19 cellular contexts compared by ENCODE assay signal in the genomic region with DNA sequence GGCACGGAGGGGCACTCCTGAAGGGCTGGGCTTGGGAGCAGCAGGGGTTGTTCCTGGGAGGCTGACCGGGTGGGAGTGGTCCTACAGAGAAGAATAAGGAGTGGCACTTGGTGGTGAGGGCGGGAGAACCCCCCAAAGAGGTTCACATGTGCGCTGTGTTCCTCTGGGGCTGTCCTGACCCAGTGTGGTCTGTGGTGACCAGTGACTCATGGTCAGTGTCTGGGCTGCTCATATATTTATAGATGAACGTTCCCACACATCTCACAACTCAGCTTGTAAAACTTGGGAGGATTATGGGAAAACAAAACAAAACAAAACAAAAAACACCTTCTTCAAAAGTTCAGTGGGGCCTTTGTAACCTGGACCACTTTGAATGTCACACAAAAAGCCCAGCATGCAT. TPM values are rescaled to one million over a fixed set of nuclear protein-coding genes. Genes with fewer than 3 reads are reported as not detected.
DNase-seq lines count a peak whose midpoint lies in the region; ATAC-seq and TF ChIP-seq lines count a peak whose summit lies in the region.
"Had no signal": no experiment of that assay in that cellular context is flagged by ENCODE, and none has a peak within 500 bp of the region (broad histone marks: within the 10 kb centered on the region; RNA-seq: fewer than 3 reads in every experiment).

No MANE protein-coding gene starts in this region.

- no peaks in the 10 kb centered on the region for H3F3A ChIP-seq in neural progenitor cell (ENCODE audit: low read depth)

- H3K4me3 Mint-ChIP-seq in chondrocyte (ENCODE audit: unreplicated experiment) (no peak overlapping the region), neural progenitor cell (no peak overlapping the region)
- H3K4me3 Mint-ChIP-seq: CD4-positive, CD25-positive, alpha-beta regulatory T cell; naive thymus-derived CD4-positive, alpha-beta T cell had no signal

- no peaks in the 10 kb centered on the region for H3K9me3 ChIP-seq in osteoblast (ENCODE audit: low read depth, low read length)
- H3K9me3 ChIP-seq in neural progenitor cell (ENCODE audit: low read depth): no peaks in the 10 kb centered on the region
- H3K9me3 ChIP-seq: left ventricle myocardium inferior, thyroid gland had no signal

- H3K27me3 ChIP-seq in osteoblast (ENCODE audit: insufficient read depth, low read length) (no peaks in the 10 kb centered on the region), neural progenitor cell (no peaks in the 10 kb centered on the region)
- H3K27me3 ChIP-seq: thyroid gland had no signal

- H3K4me1 ChIP-seq in osteoblast (ENCODE audit: insufficient read depth, low read length) (peaks cover 16% of the 10 kb centered on the region), neural progenitor cell (no peaks in the 10 kb centered on the region)
- H3K4me1 ChIP-seq: left ventricle myocardium inferior, thyroid gland had no signal

- no peak for TF ChIP-seq CTCF in chondrocyte (IDR thresholded peaks at IDR 0.05)
- no peak for TF ChIP-seq CTCF in osteoblast (IDR thresholded peaks at IDR 0.05; ENCODE audit: extremely low read depth, low read depth, low read length)
- TF ChIP-seq CTCF in neural progenitor cell (IDR thresholded peaks at IDR 0.05): no peak

- H4K20me1 ChIP-seq in osteoblast (ENCODE audit: insufficient read depth, low read length) (no peaks in the 10 kb centered on the region), neural progenitor cell (ENCODE audit: low read depth) (no peaks in the 10 kb centered on the region)

- peak; percentile 62 for DNase-seq in Daoy (ENCODE audit: low read depth)
- DNase-seq in LHCN-M2 (ENCODE audit: low read depth): peak; percentile 54
- no peak for DNase-seq in chondrocyte (ENCODE audit: low spot score)
- peak; percentile 93 for DNase-seq in osteoblast (ENCODE audit: insufficient read length, low spot score, missing footprints)
- no peak for DNase-seq in activated CD4-positive, alpha-beta T cell treated with anti-CD3 and anti-CD28 coated beads, Interleukin-2, amount 50 U/mL, for 48 hours
- DNase-seq in SKM-1 (lab: John Stamatoyannopoulos, UW; ENCODE audit: unreplicated experiment): no peak
- DNase-seq in neural progenitor cell (ENCODE audit: low spot score): no peak
- DNase-seq: activated naive CD4-positive, alpha-beta T cell treated with anti-CD3 and anti-CD28 coated beads, Interleukin-2, amount 50 U/mL, for 16 hours; CD4-positive, CD25-positive, alpha-beta regulatory T cell; hypothalamus; left ventricle myocardium inferior; naive thymus-derived CD4-positive, alpha-beta T cell; NCI-H1417; stimulated activated CD4-positive, alpha-beta T cell treated with anti-CD3 and anti-CD28 coated beads, Interleukin-1b, Interleukin-23, amount 100 ng/mL, for 48 hours; SW 1271; thyroid gland had no signal

- no peak overlapping the region for H3K27ac ChIP-seq in osteoblast (ENCODE audit: low read depth, low read length)
- no peak overlapping the region for H3K27ac ChIP-seq in neural progenitor cell
- H3K27ac ChIP-seq: left ventricle myocardium inferior, thyroid gland had no signal

- H3K4me2 ChIP-seq in osteoblast (ENCODE audit: insufficient read depth, low read length) (peak overlapping the region; percentile 17), neural progenitor cell (no peak overlapping the region)

- no peak for ATAC-seq in GM19324 (IDR thresholded peaks at IDR 0.05; ENCODE audit: low FRiP score, unreplicated experiment)
- ATAC-seq: naive thymus-derived CD4-positive, alpha-beta T cell had no signal

- H3K36me3 Mint-ChIP-seq in chondrocyte (ENCODE audit: low read depth): no peaks in the 10 kb centered on the region
- H3K36me3 Mint-ChIP-seq in neural progenitor cell: no peaks in the 10 kb centered on the region
- H3K36me3 Mint-ChIP-seq: CD4-positive, CD25-positive, alpha-beta regulatory T cell; IgD-negative memory B cell had no signal

- H3K27me3 Mint-ChIP-seq in chondrocyte (ENCODE audit: low read depth) (no peaks in the 10 kb centered on the region), neural progenitor cell (ENCODE audit: insufficient read depth, low read depth) (peaks cover 12% of the 10 kb centered on the region)
- H3K27me3 Mint-ChIP-seq: IgD-negative memory B cell had no signal

- H3K9ac ChIP-seq in neural progenitor cell: no peak overlapping the region

- H3K9me3 Mint-ChIP-seq in chondrocyte (ENCODE audit: low read depth) (peaks cover 6% of the 10 kb centered on the region), neural progenitor cell (peaks cover 4% of the 10 kb centered on the region)
- H3K9me3 Mint-ChIP-seq: CD4-positive, CD25-positive, alpha-beta regulatory T cell had no signal

- no peaks in the 10 kb centered on the region for H3K79me2 ChIP-seq in osteoblast (ENCODE audit: insufficient read depth, low read length)
- no peaks in the 10 kb centered on the region for H3K79me2 ChIP-seq in neural progenitor cell (ENCODE audit: low read depth)

- peak overlapping the region; percentile 61 for H3K27ac Mint-ChIP-seq in chondrocyte (ENCODE audit: unreplicated experiment)
- no peak overlapping the region for H3K27ac Mint-ChIP-seq in neural progenitor cell
- H3K27ac Mint-ChIP-seq: CD4-positive, CD25-positive, alpha-beta regulatory T cell; naive thymus-derived CD4-positive, alpha-beta T cell had no signal

- H3K4me1 Mint-ChIP-seq in chondrocyte (ENCODE audit: low read depth) (peaks cover 21% of the 10 kb centered on the region), neural progenitor cell (peaks cover 4% of the 10 kb centered on the region)
- H3K4me1 Mint-ChIP-seq: CD4-positive, CD25-positive, alpha-beta regulatory T cell had no signal

- no peak overlapping the region for H3K4me3 ChIP-seq in osteoblast (ENCODE audit: insufficient read depth, low read length)
- H3K4me3 ChIP-seq in neural progenitor cell: no peak overlapping the region
- H3K4me3 ChIP-seq: left ventricle myocardium inferior, thyroid gland had no signal

- no peaks in the 10 kb centered on the region for H3K36me3 ChIP-seq in osteoblast (ENCODE audit: insufficient read depth, low read length)
- no peaks in the 10 kb centered on the region for H3K36me3 ChIP-seq in neural progenitor cell
- H3K36me3 ChIP-seq: left ventricle myocardium inferior, thyroid gland had no signal

- H2AFZ ChIP-seq in osteoblast (ENCODE audit: low read length): no peak overlapping the region
- H2AFZ ChIP-seq in neural progenitor cell (replicated peaks): no peak overlapping the region

RNA-seq across cellular contexts. Expression of gene TRPM1, which starts 10.0 kb away (rescaled TPM):
- not detected in 2 replicates for total RNA-seq in Daoy (2014; rRNA removed; shearing (Covaris generic))
- total RNA-seq in LHCN-M2 (2014; rRNA removed): not detected in 2 replicates
- not detected for polyA plus RNA-seq in LHCN-M2 (2012)
- total RNA-seq in chondrocyte: not detected in 3 replicates
- total RNA-seq in osteoblast: under 0.01 TPM in 1 of 2 replicates, not detected in the other
- not detected in 2 replicates for total RNA-seq in neural progenitor cell (ENCODE audit: low replicate concordance)
- total RNA-seq: CD4-positive, CD25-positive, alpha-beta regulatory T cell; epithelial cell of proximal tubule; left ventricle myocardium inferior; naive thymus-derived CD4-positive, alpha-beta T cell; thyroid gland had no signal
- polyA plus RNA-seq: CD4-positive, CD25-positive, alpha-beta regulatory T cell; IgD-negative memory B cell; naive thymus-derived CD4-positive, alpha-beta T cell had no signal

Comparison
In these comparisons a context has a peak if more than half of its experiments do, and no peak if none do; other contexts are left out.
1. DNase-seq: peak in Daoy (single experiment), LHCN-M2 (single experiment) and osteoblast (single experiment); none in chondrocyte (single experiment), activated CD4-positive, alpha-beta T cell treated with anti-CD3 and anti-CD28 coated beads, Interleukin-2, amount 50 U/mL, for 48 hours (0 of 2), SKM-1 (single experiment) and neural progenitor cell (single experiment).